Comparison of ENCODE assay signal across 26 cellular contexts in the genomic region with DNA sequence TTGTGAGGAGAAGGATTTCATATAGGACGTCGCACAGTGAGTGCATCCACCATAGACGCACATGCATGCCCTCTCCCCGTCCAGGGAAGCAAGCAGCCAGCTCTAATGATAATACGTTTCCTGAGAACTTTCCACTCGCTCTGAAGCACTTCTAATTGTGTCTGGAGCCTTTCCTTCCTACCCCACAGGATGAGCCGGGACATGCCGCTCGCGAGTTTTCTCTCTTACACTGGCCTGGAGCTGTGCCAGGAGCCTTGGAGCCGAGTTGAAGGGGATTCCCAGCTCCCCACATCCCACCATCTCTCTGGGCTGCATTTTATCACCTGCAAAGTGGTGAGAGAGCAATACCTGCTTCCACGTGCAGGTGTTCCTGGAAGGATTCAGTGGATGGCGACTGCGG.
"Had no signal": no experiment of that assay in that cellular context is flagged by ENCODE, and none has a peak within 500 bp of the region (broad histone marks: within the 10 kb centered on the region; RNA-seq: fewer than 3 reads in every experiment).

No MANE protein-coding gene starts in this region.

- H3K9me3 ChIP-seq: body of pancreas, colonic mucosa, heart left ventricle, lower lobe of right lung, ovary, prostate gland had no signal

- H3K4me3 ChIP-seq: body of pancreas, colonic mucosa, dorsolateral prefrontal cortex, heart left ventricle, lower lobe of right lung, ovary, prostate gland, sigmoid colon, upper lobe of left lung had no signal

- H3K36me3 ChIP-seq: colonic mucosa, heart left ventricle, lower lobe of right lung, ovary, prostate gland, sigmoid colon, upper lobe of left lung had no signal

- DNase-seq: activated CD4-positive, alpha-beta T cell treated with anti-CD3 and anti-CD28 coated beads for 1 hour; activated CD4-positive, alpha-beta T cell treated with anti-CD3 and anti-CD28 coated beads, Interleukin-2, amount 50 U/mL, for 1 hour; activated CD8-positive, alpha-beta T cell treated with anti-CD3 and anti-CD28 coated beads for 36 hours; activated effector memory CD4-positive, alpha-beta T cell treated with Interleukin-2 at 50 U/mL for 16 hours; activated naive CD4-positive, alpha-beta T cell treated with Interleukin-2 at 50 U/mL for 16 hours; anterior cingulate cortex; body of pancreas; colonic mucosa; dorsolateral prefrontal cortex; effector memory CD4-positive, alpha-beta T cell; heart left ventricle; kidney glomerular epithelial cell; lower lobe of right lung; naive B cell; nephron progenitor cell; ovary; retina; sigmoid colon; small intestine; stimulated activated CD4-positive, alpha-beta T cell treated with anti-CD3 and anti-CD28 coated beads, Interleukin-4, amount 100 ng/mL, for 24 hours; substantia nigra; T-helper 2 cell; upper lobe of left lung had no signal

- H3K4me1 ChIP-seq: body of pancreas, colonic mucosa, lower lobe of right lung, prostate gland, sigmoid colon, upper lobe of left lung had no signal

- FAIRE-seq: small intestine had no signal

- H3K27me3 ChIP-seq: body of pancreas, colonic mucosa, heart left ventricle, ovary, upper lobe of left lung had no signal

- ATAC-seq: activated CD8-positive, alpha-beta T cell treated with anti-CD3 and anti-CD28 coated beads for 36 hours; body of pancreas; heart left ventricle; left lobe of liver; lower lobe of right lung; stimulated activated effector memory CD8-positive, alpha-beta T cell treated with anti-CD3 and anti-CD28 coated beads, Interleukin-12 subunit alpha, Interleukin-12 subunit beta, amount 100 ng/mL, for 72 hours had no signal

- H3K27ac ChIP-seq: body of pancreas, colonic mucosa, dorsolateral prefrontal cortex, heart left ventricle, lower lobe of right lung, ovary, prostate gland, sigmoid colon, upper lobe of left lung had no signal
